21 cellular contexts compared by ENCODE assay signal in genomic region chr21:43850728-43851295, GRCh38.
"Had no signal": no experiment of that assay in that cellular context is flagged by ENCODE, and none has a peak within 500 bp of the region (broad histone marks: within the 10 kb centered on the region; RNA-seq: fewer than 3 reads in every experiment).

No MANE protein-coding gene starts in this region.

- H3K27me3 Mint-ChIP-seq: activated naive CD4-positive, alpha-beta T cell treated with anti-CD3 and anti-CD28 coated beads, Interleukin-2, amount 50 U/mL, for 24 hours had no signal

- H3K27ac ChIP-seq: adrenal gland, breast epithelium, gastrocnemius medialis, lower lobe of right lung, testis, VCaP had no signal

- DNase-seq: activated CD4-positive, alpha-beta T cell treated with anti-CD3 and anti-CD28 coated beads, Interleukin-2, amount 50 U/mL, for 4 hours; activated gamma-delta T cell; activated T-cell treated with anti-CD3 and anti-CD28 coated beads, Interleukin-2, amount 50 U/mL, for 72 hours; adrenal gland; cortex of kidney; effector CD4-positive, alpha-beta T cell; gastrocnemius medialis; head of caudate nucleus; lower lobe of right lung; occipital lobe; retina; stimulated activated CD4-positive, alpha-beta T cell treated with anti-CD3 and anti-CD28 coated beads, Interleukin-12 subunit alpha, Interleukin-12 subunit beta, amount 100 ng/mL, for 4 hours; stimulated activated CD4-positive, alpha-beta T cell treated with anti-CD3 and anti-CD28 coated beads, Interleukin-2, amount 100 ng/mL, for 24 hours; stimulated activated naive CD8-positive, alpha-beta T cell treated with anti-CD3 and anti-CD28 coated beads, Interleukin-15, amount 100 ng/mL, for 72 hours; testis had no signal

- H3K9me3 Mint-ChIP-seq: activated naive CD4-positive, alpha-beta T cell treated with anti-CD3 and anti-CD28 coated beads, Interleukin-2, amount 50 U/mL, for 24 hours; type B pancreatic cell had no signal

- H3K4me1 ChIP-seq: adrenal gland, breast epithelium, gastrocnemius medialis, testis had no signal

- H3K4me3 Mint-ChIP-seq: activated naive CD4-positive, alpha-beta T cell treated with anti-CD3 and anti-CD28 coated beads, Interleukin-2, amount 50 U/mL, for 24 hours; activated T-cell treated with anti-CD3 and anti-CD28 coated beads, Interleukin-2, amount 50 U/mL, for 72 hours; nephron; stimulated activated naive CD8-positive, alpha-beta T cell treated with anti-CD3 and anti-CD28 coated beads, Interleukin-15, amount 100 ng/mL, for 72 hours; type B pancreatic cell had no signal

- H3K36me3 ChIP-seq: adrenal gland, breast epithelium, gastrocnemius medialis, lower lobe of right lung had no signal

- H3K27ac Mint-ChIP-seq: activated naive CD4-positive, alpha-beta T cell treated with anti-CD3 and anti-CD28 coated beads, Interleukin-2, amount 50 U/mL, for 24 hours; activated T-cell treated with anti-CD3 and anti-CD28 coated beads, Interleukin-2, amount 50 U/mL, for 72 hours; nephron; stimulated activated naive CD8-positive, alpha-beta T cell treated with anti-CD3 and anti-CD28 coated beads, Interleukin-15, amount 100 ng/mL, for 72 hours; type B pancreatic cell had no signal

- H3K9me3 ChIP-seq: adrenal gland, breast epithelium, gastrocnemius medialis, lower lobe of right lung, testis had no signal

- ATAC-seq: esophagus mucosa; gastrocnemius medialis; lower lobe of right lung; stimulated activated naive CD8-positive, alpha-beta T cell treated with anti-CD3 and anti-CD28 coated beads, Interleukin-15, amount 100 ng/mL, for 72 hours had no signal

- H3K4me1 Mint-ChIP-seq: activated naive CD4-positive, alpha-beta T cell treated with anti-CD3 and anti-CD28 coated beads, Interleukin-2, amount 50 U/mL, for 24 hours; nephron had no signal

- H3K36me3 Mint-ChIP-seq: activated naive CD4-positive, alpha-beta T cell treated with anti-CD3 and anti-CD28 coated beads, Interleukin-2, amount 50 U/mL, for 24 hours; type B pancreatic cell had no signal

- H3K27me3 ChIP-seq: adrenal gland, breast epithelium, gastrocnemius medialis, testis had no signal

- H3K4me3 ChIP-seq: adrenal gland, breast epithelium, gastrocnemius medialis, lower lobe of right lung, testis had no signal
